Comparison of ENCODE assay signal across 7 cellular contexts in the genomic region with DNA sequence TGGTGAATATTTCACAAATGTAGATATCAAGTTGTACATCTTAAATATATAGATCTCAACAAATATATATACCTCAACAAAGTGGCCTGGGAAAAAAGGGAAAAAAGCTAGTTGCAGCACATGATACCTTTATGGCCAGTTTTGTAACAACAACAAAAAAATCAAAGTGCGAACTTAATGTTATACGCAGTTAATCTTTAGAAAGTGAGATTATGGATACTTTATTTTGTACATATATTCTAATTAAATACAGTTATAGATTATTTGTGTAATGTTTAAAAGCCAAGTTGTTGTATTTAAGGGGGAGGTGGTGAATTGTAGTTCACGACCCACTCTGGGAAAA. TPM values are rescaled to one million over a fixed set of nuclear protein-coding genes. Genes with fewer than 3 reads are reported as not detected.
DNase-seq lines count a peak whose midpoint lies in the region; ATAC-seq, FAIRE-seq and TF ChIP-seq lines count a peak whose summit lies in the region.

No MANE protein-coding gene starts in this region.

- H3K27me3 ChIP-seq in hepatocyte (no peaks in the 10 kb centered on the region), spleen (replicated peaks in 1 of 7) (no peaks in the 10 kb centered on the region)

- no peaks in the 10 kb centered on the region for H4K20me1 ChIP-seq in hepatocyte (ENCODE audit: insufficient read depth, poor library complexity, severe bottlenecking)

- 67% methylated on average over 3 of the region's 3 CpGs for WGBS in hepatocyte (ENCODE audit: low lambda C conversion rate, missing lambda C conversion rate)
- WGBS in spleen, 5 donors = 59 to 66% (median 62%) methylated on average over 3 of the region's 3 CpGs

- H3K79me2 ChIP-seq in hepatocyte = peaks cover 40% of the 10 kb centered on the region

- POLR2A ChIA-PET in activated B cell treated with CpG ODN at 0.5 μM for 24 hours (lab: Charles Lee) = interaction anchor here (1.0 kb wide), 1 partner anchor 500 kb away, joined by 3 read pairs; a partner anchor contains a TSS

- TF ChIP-seq CTCF in HFFc6 (IDR thresholded peaks at IDR 0.05) (no peak), activated B cell treated with CpG ODN at 0.5 μM for 24 hours (IDR thresholded peaks at IDR 0.05) (no peak), hepatocyte (IDR thresholded peaks at IDR 0.05; ENCODE audit: poor library complexity) (no peak), spleen (IDR thresholded peaks at IDR 0.05 in 8 of 11, conservative IDR thresholded peaks at IDR 0.05 in 3 of 11) (no peak)

- H3K27ac ChIP-seq in hepatocyte (no peak overlapping the region), spleen (peak overlapping the region in 6 of 8 donors; percentile 92 to 98 (median 98))

- H3K36me3 Mint-ChIP-seq in HFFc6 (ENCODE audit: low read depth) = peaks cover 36% of the 10 kb centered on the region
- peaks cover 26% of the 10 kb centered on the region for H3K36me3 Mint-ChIP-seq in activated B cell treated with CpG ODN at 0.5 μM for 24 hours (ENCODE audit: low read depth)

- no peak for ATAC-seq in activated B cell treated with CpG ODN at 0.5 μM for 24 hours (ENCODE audit: low read depth)

- peak overlapping the region; percentile 72 for H2AFZ ChIP-seq in hepatocyte

- CTCF ChIA-PET in activated B cell treated with CpG ODN at 0.5 μM for 24 hours (lab: Charles Lee) = interaction anchor here (1.1 kb wide), 1 partner anchor 37 kb away, joined by 3 read pairs; no protein-coding TSS in a partner anchor

- H3K4me1 ChIP-seq in hepatocyte (ENCODE audit: insufficient read depth) (peaks cover 6% of the 10 kb centered on the region), spleen (peaks cover 0 to 17% (median 12%) of the 10 kb centered on the region in 6 donors)

- H3K4me3 Mint-ChIP-seq in HFFc6 = peak overlapping the region; percentile 93
- H3K4me3 Mint-ChIP-seq in activated B cell treated with CpG ODN at 0.5 μM for 24 hours = peak overlapping the region; percentile 89

- H3K27ac Mint-ChIP-seq in HFFc6 = no peak overlapping the region
- no peak overlapping the region for H3K27ac Mint-ChIP-seq in activated B cell treated with CpG ODN at 0.5 μM for 24 hours

- H3K9me2 ChIP-seq in hepatocyte (replicated peaks; ENCODE audit: insufficient read depth) = no peaks in the 10 kb centered on the region

- no peak for FAIRE-seq in GM19239 (lab: Jason Lieb, UNC)

- H3K36me3 ChIP-seq in hepatocyte (replicated peaks; ENCODE audit: insufficient read depth, low read depth) (no peaks in the 10 kb centered on the region), spleen (peaks cover 0 to 18% (median 0%) of the 10 kb centered on the region in 6 donors)

- H3K4me1 Mint-ChIP-seq in HFFc6 (ENCODE audit: low read depth) = peaks cover 19% of the 10 kb centered on the region
- peaks cover 26% of the 10 kb centered on the region for H3K4me1 Mint-ChIP-seq in activated B cell treated with CpG ODN at 0.5 μM for 24 hours

- H3K27me3 Mint-ChIP-seq in HFFc6 (ENCODE audit: insufficient read depth) = no peaks in the 10 kb centered on the region
- no peaks in the 10 kb centered on the region for H3K27me3 Mint-ChIP-seq in activated B cell treated with CpG ODN at 0.5 μM for 24 hours

- H3K9me3 ChIP-seq in hepatocyte (ENCODE audit: low read depth) (peaks cover 15% of the 10 kb centered on the region), spleen (peaks cover 6 to 34% (median 31%) of the 10 kb centered on the region in 8 donors)

- peak overlapping the region; percentile 73 for H3K4me2 ChIP-seq in hepatocyte

- no peak for DNase-seq in HFFc6
- no peak for DNase-seq in activated B cell treated with CpG ODN at 0.5 μM for 24 hours
- DNase-seq in hepatocyte (ENCODE audit: low spot score) = no peak
- no peak for DNase-seq in spleen
- no peak for DNase-seq in GM19239 (ENCODE audit: insufficient read length, low spot score)
- no peak for DNase-seq in germinal center (ENCODE audit: low spot score)
- no peak for DNase-seq in kidney tubule cell (ENCODE audit: low spot score)

- no peak overlapping the region for H3K4me3 ChIP-seq in hepatocyte
- H3K4me3 ChIP-seq in spleen = peak overlapping the region in 7 of 8 donors; percentile 84 to 100 (median 97)

- no peak for TF ChIP-seq POLR2A in spleen (IDR thresholded peaks at IDR 0.05)

- H3K9me3 Mint-ChIP-seq in HFFc6 = peaks cover 30% of the 10 kb centered on the region
- peaks cover 18% of the 10 kb centered on the region for H3K9me3 Mint-ChIP-seq in activated B cell treated with CpG ODN at 0.5 μM for 24 hours

- intact Hi-C loops in activated B cell treated with CpG ODN at 0.5 μM for 24 hours (cut with micrococcal nuclease) (loop anchor here (1.0 to 2.0 kb wide), 12 partner anchors 37 to 851 kb away; a partner anchor contains a TSS), spleen (cut with DNase I; ENCODE audit: low total_unique reads) (no loop called here)

RNA-seq across cellular contexts. Expression of a gene that starts 0.4 kb away (rescaled TPM):
- total RNA-seq in HFFc6 (2021; fragmentation: NEBNext Ultra II Directional; extraction: Animal tissue kit (Norgen Biotek cat#: 25700)) = 10 to 100 TPM; 10.1 to 13.0 (median 11.8) TPM
- total RNA-seq in activated B cell treated with CpG ODN at 0.5 μM for 24 hours (15.4 and 18.5 TPM in 2 replicates), hepatocyte (14.4 and 18.0 TPM in 2 replicates), spleen (10 to 100 TPM in 1 of 7 donors, 1 to 10 TPM in 6; 8.3 to 11.4 (median 9.1) TPM)
- polyA plus RNA-seq in hepatocyte (5.0 and 9.4 TPM in 2 replicates), spleen (1 to 10 TPM; 3.1 to 4.2 (median 3.6) TPM)

RNA-seq across cellular contexts. Expression of a gene that starts 31.4 kb away (rescaled TPM):
- total RNA-seq in HFFc6 (2021; fragmentation: NEBNext Ultra II Directional; extraction: Animal tissue kit (Norgen Biotek cat#: 25700)) = 1 to 10 TPM in 2 of 6 experiments, under 1 TPM in 4; 0.58 to 2.0 (median 0.77) TPM
- total RNA-seq in activated B cell treated with CpG ODN at 0.5 μM for 24 hours (not detected in 2 replicates), hepatocyte (12.7 and 13.9 TPM in 2 replicates), spleen (1 to 10 TPM in 5 of 7 donors, under 1 TPM in 2; 0.76 to 3.3 (median 1.5) TPM)
- polyA plus RNA-seq in hepatocyte (10.8 and 21.9 TPM in 2 replicates), spleen (1 to 10 TPM in 1 of 3 donors, under 1 TPM in 2; 0.53 to 1.1 (median 0.57) TPM)

RNA-seq across cellular contexts. Expression of a gene that starts 59.0 kb away (rescaled TPM):
- total RNA-seq in HFFc6 (2021; fragmentation: NEBNext Ultra II Directional; extraction: Animal tissue kit (Norgen Biotek cat#: 25700)) = not detected
- not detected in 2 replicates for total RNA-seq in activated B cell treated with CpG ODN at 0.5 μM for 24 hours
- total RNA-seq in hepatocyte = not detected in 2 replicates
- polyA plus RNA-seq in hepatocyte = 0.44 TPM in 1 of 2 replicates, not detected in the other
- 10 to 100 TPM in 1 of 7 donors, 1 to 10 TPM in 5, not detected in 1; 1.3 to 11.8 (median 3.7) TPM for total RNA-seq in spleen
- polyA plus RNA-seq in spleen = 1 to 10 TPM in 2 of 3 donors, under 1 TPM in 1; 0.58 to 1.3 (median 1.2) TPM
